ENCODE assay signal across 9 cellular contexts in the genomic region with DNA sequence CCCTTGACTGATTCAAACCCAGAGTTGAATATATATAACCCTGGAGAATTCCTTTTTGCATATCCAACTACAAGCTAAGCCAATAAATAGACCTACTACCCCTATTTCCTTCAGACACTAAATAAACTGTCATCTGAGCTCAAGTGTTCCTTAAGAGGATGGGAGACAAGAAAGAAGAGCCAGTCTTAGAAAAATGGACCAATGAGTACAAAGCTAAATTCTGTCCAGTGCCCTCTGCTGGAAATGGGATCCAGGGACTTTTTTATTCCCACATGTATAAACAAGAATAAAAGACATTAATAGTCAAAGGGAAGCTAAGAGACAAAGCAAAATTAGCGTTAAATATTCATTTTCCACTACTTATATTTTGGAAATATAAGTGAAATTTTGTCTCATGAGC. TPM values are rescaled to one million over a fixed set of nuclear protein-coding genes. Genes with fewer than 3 reads are reported as not detected.
A peak's percentile ranks its signal among the peaks of the same experiment; 100 is the strongest.
DNase-seq lines count a peak whose midpoint lies in the region; ATAC-seq and TF ChIP-seq lines count a peak whose summit lies in the region.
"Had no signal": no experiment of that assay in that cellular context is flagged by ENCODE, and none has a peak within 500 bp of the region (broad histone marks: within the 10 kb centered on the region; RNA-seq: fewer than 3 reads in every experiment).

No MANE protein-coding gene starts in this region.

- H3K36me3 ChIP-seq in cardiac muscle cell = peaks cover 27% of the 10 kb centered on the region

- H3K4me3 Mint-ChIP-seq in type B pancreatic cell = peak overlapping the region; percentile 6

- TF ChIP-seq CTCF in cardiac muscle cell (IDR thresholded peaks at IDR 0.05; ENCODE audit: low read depth, low read length) (peak; percentile 45), VCaP (conservative IDR thresholded peaks at IDR 0.05) (peak; percentile 66), type B pancreatic cell (conservative IDR thresholded peaks at IDR 0.05) (peak; percentile 54)

- H3K4me1 Mint-ChIP-seq in type B pancreatic cell (ENCODE audit: unreplicated experiment) = peaks cover 31% of the 10 kb centered on the region

- no peak for ATAC-seq in left ventricle myocardium superior
- no peak for ATAC-seq in GM18858 (IDR thresholded peaks at IDR 0.05; ENCODE audit: unreplicated experiment)

- no peaks in the 10 kb centered on the region for H3K27me3 ChIP-seq in cardiac muscle cell

- no peaks in the 10 kb centered on the region for H3K9me3 Mint-ChIP-seq in type B pancreatic cell

- intact Hi-C loops in left ventricle myocardium superior (cut with micrococcal nuclease) = no loop called here

- H3K4me1 ChIP-seq in cardiac muscle cell (ENCODE audit: low read depth) = peaks cover 13% of the 10 kb centered on the region

- H3K36me3 Mint-ChIP-seq in type B pancreatic cell = peaks cover 47% of the 10 kb centered on the region

- no peaks in the 10 kb centered on the region for H3K9me3 ChIP-seq in cardiac muscle cell (ENCODE audit: low read depth)

- H3K27me3 Mint-ChIP-seq in type B pancreatic cell = peaks cover 19% of the 10 kb centered on the region

- peak overlapping the region; percentile 66 for H3K27ac Mint-ChIP-seq in type B pancreatic cell

- DNase-seq in cardiac muscle cell (ENCODE audit: low read depth in 1 of 2, low spot score in 1 of 2) = peak in 1 of 2 donors; percentile 48
- DNase-seq in left ventricle myocardium superior = no peak
- DNase-seq in glomerular visceral epithelial cell (ENCODE audit: extremely low spot score) = peak; percentile 37
- no peak for DNase-seq in type B pancreatic cell (ENCODE audit: extremely low spot score, unreplicated experiment)
- no peak for DNase-seq in AG20443 (ENCODE audit: low spot score)
- no peak for DNase-seq in mesenteric fat pad (ENCODE audit: low spot score)
- DNase-seq: NCI-H1694 treated with DMSO at 0.1 percent for 48 hours had no signal

- H3K4me3 ChIP-seq in cardiac muscle cell = no peak overlapping the region

- H3K27ac ChIP-seq in cardiac muscle cell (peak overlapping the region; percentile 99), VCaP (no peak overlapping the region; the same call in 1 of the 2 replicates)

RNA-seq across cellular contexts. Expression of a gene that starts 4.8 kb away (rescaled TPM):
- total RNA-seq in cardiac muscle cell = 47.3 and 65.6 TPM in 2 replicates
- polyA plus RNA-seq in cardiac muscle cell = 42.4 and 42.9 TPM in 2 replicates
- total RNA-seq in left ventricle myocardium superior = 32.7 TPM
- total RNA-seq in type B pancreatic cell (ENCODE audit: low replicate concordance) = 84.3 and 116 TPM in 2 replicates
- total RNA-seq in mesenteric fat pad = 49.1 TPM

RNA-seq across cellular contexts. Expression of a gene that starts 5.4 kb away (rescaled TPM):
- total RNA-seq in cardiac muscle cell = 54.4 and 58.2 TPM in 2 replicates
- polyA plus RNA-seq in cardiac muscle cell = 107 and 120 TPM in 2 replicates
- 129 TPM for total RNA-seq in left ventricle myocardium superior
- 39.8 and 45.3 TPM in 2 replicates for total RNA-seq in type B pancreatic cell (ENCODE audit: low replicate concordance)
- 44.4 TPM for total RNA-seq in mesenteric fat pad

RNA-seq across cellular contexts. Expression of a gene that starts 14.5 kb away (rescaled TPM):
- total RNA-seq in cardiac muscle cell = 11.2 and 18.3 TPM in 2 replicates
- 17.3 and 18.0 TPM in 2 replicates for polyA plus RNA-seq in cardiac muscle cell
- total RNA-seq in left ventricle myocardium superior = 1.7 TPM
- total RNA-seq in type B pancreatic cell (ENCODE audit: low replicate concordance) = 23.1 and 47.0 TPM in 2 replicates
- total RNA-seq in mesenteric fat pad = 8.4 TPM

RNA-seq across cellular contexts. Expression of a gene that starts 34.7 kb away (rescaled TPM):
- total RNA-seq in cardiac muscle cell (27.5 and 28.5 TPM in 2 replicates), left ventricle myocardium superior (54.9 TPM), type B pancreatic cell (ENCODE audit: low replicate concordance) (16.0 and 27.1 TPM in 2 replicates), mesenteric fat pad (12.4 TPM)
- 31.7 and 40.1 TPM in 2 replicates for polyA plus RNA-seq in cardiac muscle cell

RNA-seq across cellular contexts. Expression of a gene that starts 41.0 kb away (rescaled TPM):
- total RNA-seq in cardiac muscle cell (54.4 and 61.9 TPM in 2 replicates), left ventricle myocardium superior (37.8 TPM), type B pancreatic cell (ENCODE audit: low replicate concordance) (64.2 and 69.2 TPM in 2 replicates), mesenteric fat pad (59.2 TPM)
- 52.5 and 54.6 TPM in 2 replicates for polyA plus RNA-seq in cardiac muscle cell
